Comparison of ENCODE assay signal across 1 cellular context in the genomic region with DNA sequence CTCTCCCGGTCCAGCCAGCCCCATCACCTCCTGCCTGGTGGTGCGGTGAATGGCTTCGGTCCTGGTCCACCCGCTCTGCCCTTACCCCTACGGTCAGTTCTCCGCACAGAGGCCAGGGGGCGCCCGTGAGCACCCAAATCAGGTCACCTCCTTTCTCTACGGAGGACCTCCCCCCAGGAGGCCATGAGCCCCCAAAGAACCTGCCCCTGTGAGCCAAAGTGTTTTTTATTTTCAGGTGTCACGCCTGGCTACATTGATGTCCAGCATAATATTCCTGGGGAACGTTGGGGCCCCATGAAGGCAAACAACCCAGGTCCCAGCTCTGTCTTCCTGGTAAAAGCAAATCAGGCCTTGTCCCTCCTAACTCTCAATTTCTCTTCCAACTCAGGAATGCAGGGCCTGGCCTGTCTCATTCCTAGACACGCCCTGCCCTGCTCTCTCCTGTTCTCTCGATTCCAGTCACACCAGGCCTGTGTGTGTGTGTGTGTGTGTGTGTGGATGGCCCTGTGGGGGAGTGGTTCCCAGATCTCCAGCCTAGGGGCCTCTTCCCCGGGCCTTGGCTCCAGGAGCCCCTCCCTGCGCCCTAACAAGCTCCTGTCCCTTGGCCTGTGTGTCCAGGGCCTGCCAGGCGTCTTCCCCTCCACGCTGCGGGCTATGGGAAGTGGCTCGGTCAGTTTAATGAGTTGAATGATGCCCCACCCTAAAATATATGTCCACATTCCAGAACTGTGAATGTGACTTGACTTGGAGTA.
TF ChIP-seq lines count a peak whose summit lies in the region.

No MANE protein-coding gene starts in this region.

TF ChIP-seq in A549, 52 proteins besides CTCF, POLR2A, EP300 and RAD21 (continued from another document):
- no peak for TF ChIP-seq MYC (IDR thresholded peaks at IDR 0.05; ENCODE audit: borderline replicate concordance, low read length)
- no peak for TF ChIP-seq RNF2 (IDR thresholded peaks at IDR 0.05; ENCODE audit: borderline replicate concordance, low read depth)
- TF ChIP-seq, protein P1, sequence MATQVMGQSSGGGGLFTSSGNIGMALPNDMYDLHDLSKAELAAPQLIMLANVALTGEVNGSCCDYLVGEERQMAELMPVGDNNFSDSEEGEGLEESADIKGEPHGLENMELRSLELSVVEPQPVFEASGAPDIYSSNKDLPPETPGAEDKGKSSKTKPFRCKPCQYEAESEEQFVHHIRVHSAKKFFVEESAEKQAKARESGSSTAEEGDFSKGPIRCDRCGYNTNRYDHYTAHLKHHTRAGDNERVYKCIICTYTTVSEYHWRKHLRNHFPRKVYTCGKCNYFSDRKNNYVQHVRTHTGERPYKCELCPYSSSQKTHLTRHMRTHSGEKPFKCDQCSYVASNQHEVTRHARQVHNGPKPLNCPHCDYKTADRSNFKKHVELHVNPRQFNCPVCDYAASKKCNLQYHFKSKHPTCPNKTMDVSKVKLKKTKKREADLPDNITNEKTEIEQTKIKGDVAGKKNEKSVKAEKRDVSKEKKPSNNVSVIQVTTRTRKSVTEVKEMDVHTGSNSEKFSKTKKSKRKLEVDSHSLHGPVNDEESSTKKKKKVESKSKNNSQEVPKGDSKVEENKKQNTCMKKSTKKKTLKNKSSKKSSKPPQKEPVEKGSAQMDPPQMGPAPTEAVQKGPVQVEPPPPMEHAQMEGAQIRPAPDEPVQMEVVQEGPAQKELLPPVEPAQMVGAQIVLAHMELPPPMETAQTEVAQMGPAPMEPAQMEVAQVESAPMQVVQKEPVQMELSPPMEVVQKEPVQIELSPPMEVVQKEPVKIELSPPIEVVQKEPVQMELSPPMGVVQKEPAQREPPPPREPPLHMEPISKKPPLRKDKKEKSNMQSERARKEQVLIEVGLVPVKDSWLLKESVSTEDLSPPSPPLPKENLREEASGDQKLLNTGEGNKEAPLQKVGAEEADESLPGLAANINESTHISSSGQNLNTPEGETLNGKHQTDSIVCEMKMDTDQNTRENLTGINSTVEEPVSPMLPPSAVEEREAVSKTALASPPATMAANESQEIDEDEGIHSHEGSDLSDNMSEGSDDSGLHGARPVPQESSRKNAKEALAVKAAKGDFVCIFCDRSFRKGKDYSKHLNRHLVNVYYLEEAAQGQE (IDR thresholded peaks at IDR 0.05) = no peak
- no peak for TF ChIP-seq MAZ (IDR thresholded peaks at IDR 0.05; ENCODE audit: borderline replicate concordance, low read depth, low read length)
- TF ChIP-seq RARB (CRISPR knock-in tag; IDR thresholded peaks at IDR 0.05) = no peak
- TF ChIP-seq HDAC2 (IDR thresholded peaks at IDR 0.05) = no peak
- peak in 1 of 2 experiments; percentile 70; a peak in 3 of 5 replicates for TF ChIP-seq JUN (IDR thresholded peaks at IDR 0.05)
- TF ChIP-seq RFX5 (IDR thresholded peaks at IDR 0.05) = no peak
- no peak for TF ChIP-seq TP53 (CRISPR knock-in tag; IDR thresholded peaks at IDR 0.05)
- no peak for TF ChIP-seq KDM5A (IDR thresholded peaks at IDR 0.05)
- no peak for TF ChIP-seq CBX2 (IDR thresholded peaks at IDR 0.05; ENCODE audit: borderline replicate concordance, low read depth)
- TF ChIP-seq FOXS1 (CRISPR knock-in tag; IDR thresholded peaks at IDR 0.05) = no peak
- no peak for TF ChIP-seq HOXB5 (CRISPR knock-in tag; IDR thresholded peaks at IDR 0.05)
- peak; percentile 34 for TF ChIP-seq SMC3 (IDR thresholded peaks at IDR 0.05)
- TF ChIP-seq EHMT2 (IDR thresholded peaks at IDR 0.05; ENCODE audit: low read depth) = no peak
- TF ChIP-seq CHD2 (IDR thresholded peaks at IDR 0.05; ENCODE audit: low read length, partially characterized antibody) = no peak
- TF ChIP-seq CHD4 (IDR thresholded peaks at IDR 0.05; ENCODE audit: borderline replicate concordance) = no peak
- no peak for TF ChIP-seq ZSCAN20 (CRISPR knock-in tag; IDR thresholded peaks at IDR 0.05)
- TF ChIP-seq HOXA7 (CRISPR knock-in tag; IDR thresholded peaks at IDR 0.05) = no peak
- TF ChIP-seq ZFP36 (IDR thresholded peaks at IDR 0.05; ENCODE audit: borderline replicate concordance, partially characterized antibody) = no peak
- TF ChIP-seq CEBPB (IDR thresholded peaks at IDR 0.05) = no peak
- TF ChIP-seq, protein P2, sequence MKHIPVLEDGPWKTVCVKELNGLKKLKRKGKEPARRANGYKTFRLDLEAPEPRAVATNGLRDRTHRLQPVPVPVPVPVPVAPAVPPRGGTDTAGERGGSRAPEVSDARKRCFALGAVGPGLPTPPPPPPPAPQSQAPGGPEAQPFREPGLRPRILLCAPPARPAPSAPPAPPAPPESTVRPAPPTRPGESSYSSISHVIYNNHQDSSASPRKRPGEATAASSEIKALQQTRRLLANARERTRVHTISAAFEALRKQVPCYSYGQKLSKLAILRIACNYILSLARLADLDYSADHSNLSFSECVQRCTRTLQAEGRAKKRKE (CRISPR knock-in tag; IDR thresholded peaks at IDR 0.05; ENCODE audit: low read depth) = no peak
- no peak for TF ChIP-seq SREBF2 (IDR thresholded peaks at IDR 0.05)
- TF ChIP-seq NPAS2 (CRISPR knock-in tag; IDR thresholded peaks at IDR 0.05; ENCODE audit: borderline replicate concordance) = no peak
- no peak for TF ChIP-seq NR3C1 (IDR thresholded peaks at IDR 0.05)
- no peak for TF ChIP-seq HEYL (CRISPR knock-in tag; IDR thresholded peaks at IDR 0.05)
- no peak for TF ChIP-seq EHF (CRISPR knock-in tag; IDR thresholded peaks at IDR 0.05)
- TF ChIP-seq, protein P3, sequence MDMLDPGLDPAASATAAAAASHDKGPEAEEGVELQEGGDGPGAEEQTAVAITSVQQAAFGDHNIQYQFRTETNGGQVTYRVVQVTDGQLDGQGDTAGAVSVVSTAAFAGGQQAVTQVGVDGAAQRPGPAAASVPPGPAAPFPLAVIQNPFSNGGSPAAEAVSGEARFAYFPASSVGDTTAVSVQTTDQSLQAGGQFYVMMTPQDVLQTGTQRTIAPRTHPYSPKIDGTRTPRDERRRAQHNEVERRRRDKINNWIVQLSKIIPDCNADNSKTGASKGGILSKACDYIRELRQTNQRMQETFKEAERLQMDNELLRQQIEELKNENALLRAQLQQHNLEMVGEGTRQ (IDR thresholded peaks at IDR 0.05) = no peak
- TF ChIP-seq PHF8 (IDR thresholded peaks at IDR 0.05; ENCODE audit: borderline replicate concordance, low read depth) = no peak
- 0 out of 2 replicates have a peak, but pooled peaks have one; percentile 41 for TF ChIP-seq TFCP2L1 (CRISPR knock-in tag; IDR thresholded peaks at IDR 0.05)
- TF ChIP-seq BHLHE40 (IDR thresholded peaks at IDR 0.05; ENCODE audit: low read depth, low read length) = no peak
- 0 out of 2 replicates have a peak, but pooled peaks have one; percentile 2 for TF ChIP-seq HOXB13 (CRISPR knock-in tag; IDR thresholded peaks at IDR 0.05; ENCODE audit: low read depth)
- TF ChIP-seq FOSL2 (IDR thresholded peaks at IDR 0.05) = no peak
- peak; percentile 45 for TF ChIP-seq FOSL2 (CRISPR knock-in tag; IDR thresholded peaks at IDR 0.05)
- TF ChIP-seq, protein P4, sequence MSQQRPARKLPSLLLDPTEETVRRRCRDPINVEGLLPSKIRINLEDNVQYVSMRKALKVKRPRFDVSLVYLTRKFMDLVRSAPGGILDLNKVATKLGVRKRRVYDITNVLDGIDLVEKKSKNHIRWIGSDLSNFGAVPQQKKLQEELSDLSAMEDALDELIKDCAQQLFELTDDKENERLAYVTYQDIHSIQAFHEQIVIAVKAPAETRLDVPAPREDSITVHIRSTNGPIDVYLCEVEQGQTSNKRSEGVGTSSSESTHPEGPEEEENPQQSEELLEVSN (IDR thresholded peaks at IDR 0.05; ENCODE audit: borderline replicate concordance, low read depth) = no peak
- TF ChIP-seq, protein P5, sequence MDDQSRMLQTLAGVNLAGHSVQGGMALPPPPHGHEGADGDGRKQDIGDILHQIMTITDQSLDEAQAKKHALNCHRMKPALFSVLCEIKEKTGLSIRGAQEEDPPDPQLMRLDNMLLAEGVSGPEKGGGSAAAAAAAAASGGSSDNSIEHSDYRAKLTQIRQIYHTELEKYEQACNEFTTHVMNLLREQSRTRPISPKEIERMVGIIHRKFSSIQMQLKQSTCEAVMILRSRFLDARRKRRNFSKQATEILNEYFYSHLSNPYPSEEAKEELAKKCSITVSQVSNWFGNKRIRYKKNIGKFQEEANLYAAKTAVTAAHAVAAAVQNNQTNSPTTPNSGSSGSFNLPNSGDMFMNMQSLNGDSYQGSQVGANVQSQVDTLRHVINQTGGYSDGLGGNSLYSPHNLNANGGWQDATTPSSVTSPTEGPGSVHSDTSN (IDR thresholded peaks at IDR 0.05) = no peak
- TF ChIP-seq ESRRA (IDR thresholded peaks at IDR 0.05; ENCODE audit: borderline replicate concordance, low read length) = no peak
- TF ChIP-seq ZC3H11A (IDR thresholded peaks at IDR 0.05) = no peak
- TF ChIP-seq, protein P6, sequence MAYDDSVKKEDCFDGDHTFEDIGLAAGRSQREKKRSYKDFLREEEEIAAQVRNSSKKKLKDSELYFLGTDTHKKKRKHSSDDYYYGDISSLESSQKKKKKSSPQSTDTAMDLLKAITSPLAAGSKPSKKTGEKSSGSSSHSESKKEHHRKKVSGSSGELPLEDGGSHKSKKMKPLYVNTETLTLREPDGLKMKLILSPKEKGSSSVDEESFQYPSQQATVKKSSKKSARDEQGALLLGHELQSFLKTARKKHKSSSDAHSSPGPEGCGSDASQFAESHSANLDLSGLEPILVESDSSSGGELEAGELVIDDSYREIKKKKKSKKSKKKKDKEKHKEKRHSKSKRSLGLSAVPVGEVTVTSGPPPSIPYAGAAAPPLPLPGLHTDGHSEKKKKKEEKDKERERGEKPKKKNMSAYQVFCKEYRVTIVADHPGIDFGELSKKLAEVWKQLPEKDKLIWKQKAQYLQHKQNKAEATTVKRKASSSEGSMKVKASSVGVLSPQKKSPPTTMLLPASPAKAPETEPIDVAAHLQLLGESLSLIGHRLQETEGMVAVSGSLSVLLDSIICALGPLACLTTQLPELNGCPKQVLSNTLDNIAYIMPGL (CRISPR knock-in tag; IDR thresholded peaks at IDR 0.05; ENCODE audit: borderline replicate concordance) = no peak
- TF ChIP-seq KDM1A (IDR thresholded peaks at IDR 0.05; ENCODE audit: low read depth) = no peak
TF ChIP-seq in A549: peak in this region for 6.
